ENCODE assay signal across 8 cellular contexts in genomic region chr2:95380731-95381130, GRCh38.
"Had no signal": no experiment of that assay in that cellular context is flagged by ENCODE, and none has a peak within 500 bp of the region (broad histone marks: within the 10 kb centered on the region; RNA-seq: fewer than 3 reads in every experiment).

No MANE protein-coding gene starts in this region.

- H3K4me3 Mint-ChIP-seq: GM23338, HFFc6 had no signal

- H3K4me2 ChIP-seq: GM23338 had no signal

- H3K27ac Mint-ChIP-seq: GM23338, HFFc6 had no signal

- H3K27ac ChIP-seq: HL-60 had no signal

- H3K36me3 ChIP-seq: HAP-1 had no signal

- FAIRE-seq: H1, H54, K562 had no signal

- H3K4me1 ChIP-seq: HAP-1 had no signal

- H3K9me3 Mint-ChIP-seq: GM23338, HFFc6 had no signal

- H2AFZ ChIP-seq: GM23338 had no signal

- H3K4me3 ChIP-seq: GM23338, HAP-1, K562 had no signal

- H3K9me3 ChIP-seq: HAP-1 had no signal

- DNase-seq: HFFc6, IMR-90 had no signal
